Comparison of ENCODE assay signal across 11 cellular contexts in genomic region chr12:55934343-55934742, GRCh38. TPM values are rescaled to one million over a fixed set of nuclear protein-coding genes. Genes with fewer than 3 reads are reported as not detected.
A peak's percentile ranks its signal among the peaks of the same experiment; 100 is the strongest.
DNase-seq lines count a peak whose midpoint lies in the region; ATAC-seq and TF ChIP-seq lines count a peak whose summit lies in the region.
"Had no signal": no experiment of that assay in that cellular context is flagged by ENCODE, and none has a peak within 500 bp of the region (broad histone marks: within the 10 kb centered on the region; RNA-seq: fewer than 3 reads in every experiment).

No MANE protein-coding gene starts in this region.

- peak overlapping the region; percentile 99 for H3K27ac Mint-ChIP-seq in activated CD8-positive, alpha-beta T cell treated with anti-CD3 and anti-CD28 coated beads for 36 hours

- TF ChIP-seq CTCF in AG10803 (conservative IDR thresholded peaks at IDR 0.05; ENCODE audit: low read length) (no peak), foreskin keratinocyte (conservative IDR thresholded peaks at IDR 0.05) (no peak)
- no peak for TF ChIP-seq CTCF in activated CD8-positive, alpha-beta T cell treated with anti-CD3 and anti-CD28 coated beads for 36 hours (IDR thresholded peaks at IDR 0.05)

- H3K27me3 ChIP-seq in foreskin keratinocyte, result no peaks in the 10 kb centered on the region

- no peak for ATAC-seq in activated CD8-positive, alpha-beta T cell treated with anti-CD3 and anti-CD28 coated beads for 36 hours
- no peak for ATAC-seq in foreskin keratinocyte
- no peak for ATAC-seq in GM19395 (IDR thresholded peaks at IDR 0.05; ENCODE audit: unreplicated experiment)
- no peak for ATAC-seq in GM18520 (IDR thresholded peaks at IDR 0.05; ENCODE audit: unreplicated experiment)
- no peak for ATAC-seq in GM18519 (IDR thresholded peaks at IDR 0.05; ENCODE audit: low FRiP score, unreplicated experiment)

- intact Hi-C loops in activated CD8-positive, alpha-beta T cell treated with anti-CD3 and anti-CD28 coated beads for 36 hours (cut with micrococcal nuclease), result no loop called here

- peaks cover 80% of the 10 kb centered on the region for H3K36me3 Mint-ChIP-seq in activated CD8-positive, alpha-beta T cell treated with anti-CD3 and anti-CD28 coated beads for 36 hours (ENCODE audit: low read depth)

- H3K9me3 Mint-ChIP-seq in activated CD8-positive, alpha-beta T cell treated with anti-CD3 and anti-CD28 coated beads for 36 hours, result no peaks in the 10 kb centered on the region

- H3K4me3 Mint-ChIP-seq in activated CD8-positive, alpha-beta T cell treated with anti-CD3 and anti-CD28 coated beads for 36 hours, result peak overlapping the region; percentile 99

- CTCF ChIA-PET in activated CD8-positive, alpha-beta T cell treated with anti-CD3 and anti-CD28 coated beads for 36 hours (lab: Charles Lee), result interaction anchor here (0.6 to 2.3 kb wide), 12 partner anchors 10 to 204 kb away, joined by 3 to 15 read pairs (median 4); partner anchors contain the start of genes ORMDL2, RAB5B and SARNP

- H3K27ac ChIP-seq in foreskin keratinocyte, result peak overlapping the region; percentile 83

- no peaks in the 10 kb centered on the region for H3K27me3 Mint-ChIP-seq in activated CD8-positive, alpha-beta T cell treated with anti-CD3 and anti-CD28 coated beads for 36 hours

- POLR2A ChIA-PET in activated CD8-positive, alpha-beta T cell treated with anti-CD3 and anti-CD28 coated beads for 36 hours (lab: Charles Lee), result interaction anchor here (1.2 to 3.5 kb wide), 9 partner anchors 8 to 205 kb away, joined by 3 to 29 read pairs (median 7); partner anchors contain the start of genes ORMDL2, PYM1 and SARNP

- DNase-seq in AG10803 (ENCODE audit: low read depth) (peak; percentile 55), DMS 273 (lab: John Stamatoyannopoulos, UW; ENCODE audit: unreplicated experiment) (peak; percentile 50), foreskin keratinocyte (no peak), NCI-H446 treated with DMSO at 0.1 percent for 48 hours (lab: John Stamatoyannopoulos, UW) (no peak)
- DNase-seq in activated CD8-positive, alpha-beta T cell treated with anti-CD3 and anti-CD28 coated beads for 36 hours, result no peak
- DNase-seq: DMS153; NCI-H1694; stimulated activated CD4-positive, alpha-beta T cell treated with anti-CD3 and anti-CD28 coated beads, Interleukin-4, amount 100 ng/mL, for 24 hours had no signal

- H3K4me1 Mint-ChIP-seq in activated CD8-positive, alpha-beta T cell treated with anti-CD3 and anti-CD28 coated beads for 36 hours (ENCODE audit: low read depth), result peaks cover 73% of the 10 kb centered on the region

- H3K4me3 ChIP-seq in AG10803 (ENCODE audit: low read length), result no peak overlapping the region

- peaks cover 63% of the 10 kb centered on the region for H3K4me1 ChIP-seq in foreskin keratinocyte

RNA-seq across cellular contexts. Expression of gene DGKA, which starts 3.4 kb away (rescaled TPM):
- total RNA-seq in activated CD8-positive, alpha-beta T cell treated with anti-CD3 and anti-CD28 coated beads for 36 hours, result 100 to 1,000 TPM; 350 to 353 TPM
- 252 and 284 TPM in 2 replicates for total RNA-seq in foreskin keratinocyte
- polyA plus RNA-seq in foreskin keratinocyte, result 214 and 218 TPM in 2 replicates

RNA-seq across cellular contexts. Expression of gene PYM1, which starts 6.6 kb away (rescaled TPM):
- 10 to 100 TPM; 22.1 to 22.9 TPM for total RNA-seq in activated CD8-positive, alpha-beta T cell treated with anti-CD3 and anti-CD28 coated beads for 36 hours
- total RNA-seq in foreskin keratinocyte, result 42.0 and 44.5 TPM in 2 replicates
- 51.3 and 55.4 TPM in 2 replicates for polyA plus RNA-seq in foreskin keratinocyte

RNA-seq across cellular contexts. Expression of gene PMEL, which starts 31.5 kb away (rescaled TPM):
- 1 to 10 TPM in 1 of 2 experiments, under 1 TPM in 1; 0.65 to 1.2 TPM for total RNA-seq in activated CD8-positive, alpha-beta T cell treated with anti-CD3 and anti-CD28 coated beads for 36 hours
- 0.85 and 1.3 TPM in 2 replicates for total RNA-seq in foreskin keratinocyte
- 1.0 and 1.1 TPM in 2 replicates for polyA plus RNA-seq in foreskin keratinocyte

RNA-seq across cellular contexts. Expression of gene CDK2, which starts 32.3 kb away (rescaled TPM):
- 10 to 100 TPM; 86.7 to 90.1 TPM for total RNA-seq in activated CD8-positive, alpha-beta T cell treated with anti-CD3 and anti-CD28 coated beads for 36 hours
- 71.3 and 75.5 TPM in 2 replicates for total RNA-seq in foreskin keratinocyte
- polyA plus RNA-seq in foreskin keratinocyte, result 39.4 and 52.8 TPM in 2 replicates

RNA-seq across cellular contexts. Expression of gene RAB5B, which starts 39.5 kb away (rescaled TPM):
- total RNA-seq in activated CD8-positive, alpha-beta T cell treated with anti-CD3 and anti-CD28 coated beads for 36 hours, result 10 to 100 TPM; 26.0 to 32.4 TPM
- 58.2 and 75.3 TPM in 2 replicates for total RNA-seq in foreskin keratinocyte
- polyA plus RNA-seq in foreskin keratinocyte, result 42.4 and 45.9 TPM in 2 replicates

Comparison
In these comparisons a context has a peak if more than half of its experiments do, and no peak if none do; other contexts are left out.
1. DNase-seq: peak in AG10803 (single experiment) and DMS 273 (single experiment); none in activated CD8-positive, alpha-beta T cell treated with anti-CD3 and anti-CD28 coated beads for 36 hours (single experiment), foreskin keratinocyte (0 of 2) and NCI-H446 treated with DMSO at 0.1 percent for 48 hours (single experiment).